Comparison of ENCODE assay signal across 32 cellular contexts in genomic region chr11:117412653-117413275, GRCh38.
"Had no signal": no experiment of that assay in that cellular context is flagged by ENCODE, and none has a peak within 500 bp of the region (broad histone marks: within the 10 kb centered on the region; RNA-seq: fewer than 3 reads in every experiment).

No MANE protein-coding gene starts in this region.

- H3K36me3 Mint-ChIP-seq: activated CD8-positive, alpha-beta memory T cell treated with anti-CD3 and anti-CD28 coated beads, Interleukin-2, amount 10 ng/mL, durations not matched to agents 7 days and 5 days had no signal

- ATAC-seq: activated CD8-positive, alpha-beta memory T cell treated with anti-CD3 and anti-CD28 coated beads, Interleukin-2, amount 10 ng/mL, durations not matched to agents 7 days and 5 days; PC-3 had no signal

- H3K4me3 Mint-ChIP-seq: activated B cell treated with CpG ODN at 0.5 μM for 24 hours; activated CD4-positive, alpha-beta memory T cell treated with anti-CD3 and anti-CD28 coated beads, Interleukin-2, amount 10 ng/mL, durations not matched to agents 7 days and 5 days; activated CD8-positive, alpha-beta memory T cell treated with anti-CD3 and anti-CD28 coated beads, Interleukin-2, amount 10 ng/mL, durations not matched to agents 7 days and 5 days; activated naive CD8-positive, alpha-beta T cell treated with anti-CD3 and anti-CD28 coated beads for 36 hours had no signal

- H3K4me1 Mint-ChIP-seq: activated B cell treated with CpG ODN at 0.5 μM for 24 hours; activated CD4-positive, alpha-beta memory T cell treated with anti-CD3 and anti-CD28 coated beads, Interleukin-2, amount 10 ng/mL, durations not matched to agents 7 days and 5 days; activated CD8-positive, alpha-beta memory T cell treated with anti-CD3 and anti-CD28 coated beads, Interleukin-2, amount 10 ng/mL, durations not matched to agents 7 days and 5 days; activated naive CD8-positive, alpha-beta T cell treated with anti-CD3 and anti-CD28 coated beads for 36 hours had no signal

- H3K9me3 Mint-ChIP-seq: activated B cell treated with CpG ODN at 0.5 μM for 24 hours; activated CD4-positive, alpha-beta memory T cell treated with anti-CD3 and anti-CD28 coated beads, Interleukin-2, amount 10 ng/mL, durations not matched to agents 7 days and 5 days; activated naive CD8-positive, alpha-beta T cell treated with anti-CD3 and anti-CD28 coated beads for 36 hours had no signal

- DNase-seq: activated B cell treated with CpG ODN at 0.5 μM for 24 hours; activated CD4-positive, alpha-beta memory T cell treated with anti-CD3 and anti-CD28 coated beads, Interleukin-2, amount 10 ng/mL, durations not matched to agents 7 days and 5 days; activated CD4-positive, alpha-beta T cell treated with anti-CD3 and anti-CD28 coated beads for 1 hour; activated CD4-positive, alpha-beta T cell treated with anti-CD3 and anti-CD28 coated beads for 48 hours; activated CD8-positive, alpha-beta memory T cell treated with anti-CD3 and anti-CD28 coated beads for 24 hours; activated CD8-positive, alpha-beta memory T cell treated with anti-CD3 and anti-CD28 coated beads, Interleukin-2, amount 10 ng/mL, durations not matched to agents 7 days and 5 days; activated CD8-positive, alpha-beta memory T cell treated with anti-CD3 and anti-CD28 coated beads, Interleukin-2, amount 50 U/mL, for 48 hours; activated naive CD4-positive, alpha-beta T cell; activated naive CD4-positive, alpha-beta T cell treated with anti-CD3 and anti-CD28 coated beads, Interleukin-2, amount 50 U/mL, for 16 hours; activated naive CD8-positive, alpha-beta T cell treated with anti-CD3 and anti-CD28 coated beads for 36 hours; amniotic stem cell; brain microvascular endothelial cell; central memory CD4-positive, alpha-beta T cell; Kasumi-1; KG1; MG63; NCI-H1048; NCI-H1105 treated with DMSO at 0.1 percent for 48 hours; NCI-H1436; NCI-H1694 treated with DMSO at 0.1 percent for 48 hours; NCI-H2029; NCI-H2107; NCI-H226; NCI-H446 treated with DMSO at 0.1 percent for 48 hours; NCI-H524; NK-92 treated with Interleukin-12 subunit alpha and Interleukin-12 subunit beta, amount 100 ng/mL, for 24 hours; PC-3; Right ventricle myocardium superior; SW 1271; T-helper 1 cell; T-helper 2 cell; T-helper 9 cell had no signal

- H3K27ac Mint-ChIP-seq: activated B cell treated with CpG ODN at 0.5 μM for 24 hours; activated CD4-positive, alpha-beta memory T cell treated with anti-CD3 and anti-CD28 coated beads, Interleukin-2, amount 10 ng/mL, durations not matched to agents 7 days and 5 days; activated CD8-positive, alpha-beta memory T cell treated with anti-CD3 and anti-CD28 coated beads, Interleukin-2, amount 10 ng/mL, durations not matched to agents 7 days and 5 days; activated naive CD8-positive, alpha-beta T cell treated with anti-CD3 and anti-CD28 coated beads for 36 hours had no signal

- H3K27me3 Mint-ChIP-seq: activated B cell treated with CpG ODN at 0.5 μM for 24 hours; activated CD4-positive, alpha-beta memory T cell treated with anti-CD3 and anti-CD28 coated beads, Interleukin-2, amount 10 ng/mL, durations not matched to agents 7 days and 5 days; activated CD8-positive, alpha-beta memory T cell treated with anti-CD3 and anti-CD28 coated beads, Interleukin-2, amount 10 ng/mL, durations not matched to agents 7 days and 5 days had no signal
